8 cellular contexts compared by ENCODE assay signal in the genomic region with DNA sequence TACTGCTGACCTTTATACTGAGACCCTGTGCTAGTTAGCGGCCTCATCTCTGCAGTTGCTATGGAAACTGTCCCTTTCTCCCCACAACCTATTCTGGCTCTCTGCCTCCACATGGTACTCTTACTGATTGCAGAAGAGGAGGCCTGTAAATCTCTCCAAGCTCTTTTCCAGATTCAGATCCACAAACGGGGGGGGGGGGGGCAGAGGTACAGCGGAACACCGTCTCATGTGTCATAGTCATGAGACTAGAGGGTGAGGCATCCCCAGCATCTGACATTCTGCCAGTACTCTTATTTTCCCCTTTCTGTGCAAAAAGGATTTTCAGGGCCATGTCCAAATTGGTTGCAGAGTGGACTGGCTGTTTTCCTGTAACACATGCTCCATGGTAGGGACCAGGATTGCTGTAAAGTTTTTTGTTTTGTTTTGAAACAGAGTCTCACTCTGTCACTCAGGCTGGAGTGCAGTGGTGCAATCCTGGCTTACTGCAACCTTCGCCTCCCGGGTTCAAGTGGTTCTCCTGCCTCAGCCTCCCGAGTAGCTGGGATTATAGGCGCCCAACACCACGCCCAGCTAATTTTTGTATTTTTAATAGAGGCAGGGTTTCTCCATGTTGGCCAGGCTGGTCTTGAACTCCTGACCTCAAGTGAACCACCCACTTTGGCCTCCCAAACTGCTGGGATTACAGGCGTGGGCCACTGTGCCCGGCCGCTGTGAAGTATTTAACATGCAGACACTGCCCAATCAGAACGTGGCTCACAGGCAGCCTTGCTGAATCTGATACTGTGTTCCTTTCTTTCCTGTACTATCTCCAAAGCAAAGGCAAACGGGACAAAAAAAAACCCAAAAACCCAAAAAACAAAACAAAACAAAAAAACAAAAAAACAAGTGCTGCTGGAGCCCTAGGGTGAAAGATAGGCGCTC. TPM values are rescaled to one million over a fixed set of nuclear protein-coding genes. Genes with fewer than 3 reads are reported as not detected.
A peak's percentile ranks its signal among the peaks of the same experiment; 100 is the strongest.
DNase-seq lines count a peak whose midpoint lies in the region; ATAC-seq and TF ChIP-seq lines count a peak whose summit lies in the region.

No MANE protein-coding gene starts in this region.

- H3K27ac Mint-ChIP-seq in CD8-positive, alpha-beta T cell = peak overlapping the region; percentile 96
- no peak overlapping the region for H3K27ac Mint-ChIP-seq in central memory CD8-positive, alpha-beta T cell (ENCODE audit: low read depth)
- H3K27ac Mint-ChIP-seq in natural killer cell treated with Interleukin-12 subunit alpha and Interleukin-12 subunit beta and Interleukin-15 and Interleukin-18, amount 100 ng/mL, for 72 hours = peak overlapping the region in 1 of 2 donors; percentile 81

- H3K9me3 ChIP-seq in CD8-positive, alpha-beta T cell (ENCODE audit: low read length) = no peaks in the 10 kb centered on the region

- ATAC-seq in CD8-positive, alpha-beta T cell = no peak
- no peak for ATAC-seq in central memory CD8-positive, alpha-beta T cell (replicated peaks; ENCODE audit: extremely low read depth, poor library complexity, severe bottlenecking)
- no peak for ATAC-seq in natural killer cell treated with Interleukin-12 subunit alpha and Interleukin-12 subunit beta and Interleukin-15 and Interleukin-18, amount 100 ng/mL, for 72 hours

- CTCF ChIA-PET in CD8-positive, alpha-beta T cell (lab: Charles Lee) = interaction anchor here (1.7 to 3.2 kb wide), 2 partner anchors 16 to 25 kb away, joined by 8 to 21 read pairs; partner anchors contain the start of gene TP53BP1

- no peaks in the 10 kb centered on the region for H3K36me3 ChIP-seq in CD8-positive, alpha-beta T cell (ENCODE audit: insufficient read depth, low read length)

- H3K4me3 Mint-ChIP-seq in CD8-positive, alpha-beta T cell = peak overlapping the region; percentile 94
- peak overlapping the region; percentile 92 for H3K4me3 Mint-ChIP-seq in central memory CD8-positive, alpha-beta T cell
- H3K4me3 Mint-ChIP-seq in natural killer cell treated with Interleukin-12 subunit alpha and Interleukin-12 subunit beta and Interleukin-15 and Interleukin-18, amount 100 ng/mL, for 72 hours = peak overlapping the region; percentile 95

- DNase-seq in CD8-positive, alpha-beta T cell = peak in 1 of 7 experiments; percentile 41
- DNase-seq in NCI-H1092 (lab: John Stamatoyannopoulos, UW) = peak; percentile 21
- no peak for DNase-seq in central memory CD8-positive, alpha-beta T cell (ENCODE audit: low spot score in 2 of 2)
- no peak for DNase-seq in natural killer cell treated with Interleukin-12 subunit alpha and Interleukin-12 subunit beta and Interleukin-15 and Interleukin-18, amount 100 ng/mL, for 72 hours (ENCODE audit: low spot score)
- DNase-seq in NCI-H187 (lab: John Stamatoyannopoulos, UW) = no peak
- no peak for DNase-seq in NOMO-1 treated with dmso at 0.1 percent for 144 hours (lab: John Stamatoyannopoulos, UW; ENCODE audit: unreplicated experiment)
- DNase-seq in NCI-H2029 (lab: John Stamatoyannopoulos, UW) = no peak
- DNase-seq in GM13977 (ENCODE audit: low spot score) = no peak

- H3K9me3 Mint-ChIP-seq in CD8-positive, alpha-beta T cell = no peaks in the 10 kb centered on the region
- H3K9me3 Mint-ChIP-seq in central memory CD8-positive, alpha-beta T cell = no peaks in the 10 kb centered on the region
- no peaks in the 10 kb centered on the region for H3K9me3 Mint-ChIP-seq in natural killer cell treated with Interleukin-12 subunit alpha and Interleukin-12 subunit beta and Interleukin-15 and Interleukin-18, amount 100 ng/mL, for 72 hours

- peaks cover 4% of the 10 kb centered on the region for H3K36me3 Mint-ChIP-seq in CD8-positive, alpha-beta T cell
- peaks cover 9% of the 10 kb centered on the region for H3K36me3 Mint-ChIP-seq in central memory CD8-positive, alpha-beta T cell (ENCODE audit: insufficient read depth)
- no peaks in the 10 kb centered on the region for H3K36me3 Mint-ChIP-seq in natural killer cell treated with Interleukin-12 subunit alpha and Interleukin-12 subunit beta and Interleukin-15 and Interleukin-18, amount 100 ng/mL, for 72 hours

- POLR2A ChIA-PET in CD8-positive, alpha-beta T cell (lab: Charles Lee) = interaction anchor here (1.7 kb wide), 2 partner anchors 16 to 139 kb away, joined by 5 to 16 read pairs; partner anchors contain the start of genes TP53BP1, TUBGCP4 and ZSCAN29

- peak overlapping the region; percentile 81 for H3K4me3 ChIP-seq in CD8-positive, alpha-beta T cell (ENCODE audit: low read depth, low read length)

- in situ Hi-C loops in GM13977 (cut with MboI; ENCODE audit: low pct_unique_long_range_greater_than_20kb, low sequenced_read_pairs, unreplicated experiment) = no loop called here

- H3K27me3 ChIP-seq in CD8-positive, alpha-beta T cell (ENCODE audit: insufficient read depth, low read length) = no peaks in the 10 kb centered on the region

- no peaks in the 10 kb centered on the region for H3K27me3 Mint-ChIP-seq in CD8-positive, alpha-beta T cell (ENCODE audit: low read depth)
- H3K27me3 Mint-ChIP-seq in central memory CD8-positive, alpha-beta T cell = no peaks in the 10 kb centered on the region
- peaks cover 0 to 8% of the 10 kb centered on the region in 2 donors for H3K27me3 Mint-ChIP-seq in natural killer cell treated with Interleukin-12 subunit alpha and Interleukin-12 subunit beta and Interleukin-15 and Interleukin-18, amount 100 ng/mL, for 72 hours

- H3K27ac ChIP-seq in CD8-positive, alpha-beta T cell (ENCODE audit: low read depth, low read length) = no peak overlapping the region

- H3K4me1 Mint-ChIP-seq in CD8-positive, alpha-beta T cell (ENCODE audit: low read depth) = peaks cover 27% of the 10 kb centered on the region
- peaks cover 20% of the 10 kb centered on the region for H3K4me1 Mint-ChIP-seq in central memory CD8-positive, alpha-beta T cell
- H3K4me1 Mint-ChIP-seq in natural killer cell treated with Interleukin-12 subunit alpha and Interleukin-12 subunit beta and Interleukin-15 and Interleukin-18, amount 100 ng/mL, for 72 hours (ENCODE audit: low read depth in 2 of 2) = peaks cover 15 to 28% of the 10 kb centered on the region in 2 donors

- intact Hi-C loops in CD8-positive, alpha-beta T cell (cut with DNase I, micrococcal nuclease) = no loop called here

- peaks cover 17% of the 10 kb centered on the region for H3K4me1 ChIP-seq in CD8-positive, alpha-beta T cell (ENCODE audit: insufficient read depth, low read length)

- no peak for TF ChIP-seq CTCF in CD8-positive, alpha-beta T cell (IDR thresholded peaks at IDR 0.05)
- TF ChIP-seq CTCF in GM13977 (IDR thresholded peaks at IDR 0.05; ENCODE audit: extremely low read depth, insufficient read depth, missing control alignments) = no peak

RNA-seq across cellular contexts. Expression of gene MAP1A, which starts 8.1 kb away (rescaled TPM):
- under 1 TPM; 0.75 to 0.92 TPM for total RNA-seq in CD8-positive, alpha-beta T cell
- total RNA-seq in natural killer cell treated with Interleukin-12 subunit alpha and Interleukin-12 subunit beta and Interleukin-15 and Interleukin-18, amount 100 ng/mL, for 72 hours = 1 to 10 TPM in 1 of 2 donors, under 1 TPM in 1; 0.24 to 1.2 TPM

RNA-seq across cellular contexts. Expression of gene TP53BP1, which starts 16.3 kb away (rescaled TPM):
- 10 to 100 TPM; 54.6 to 59.7 TPM for total RNA-seq in CD8-positive, alpha-beta T cell
- total RNA-seq in natural killer cell treated with Interleukin-12 subunit alpha and Interleukin-12 subunit beta and Interleukin-15 and Interleukin-18, amount 100 ng/mL, for 72 hours = 10 to 100 TPM; 27.8 to 46.7 TPM
